In the genomic region with DNA sequence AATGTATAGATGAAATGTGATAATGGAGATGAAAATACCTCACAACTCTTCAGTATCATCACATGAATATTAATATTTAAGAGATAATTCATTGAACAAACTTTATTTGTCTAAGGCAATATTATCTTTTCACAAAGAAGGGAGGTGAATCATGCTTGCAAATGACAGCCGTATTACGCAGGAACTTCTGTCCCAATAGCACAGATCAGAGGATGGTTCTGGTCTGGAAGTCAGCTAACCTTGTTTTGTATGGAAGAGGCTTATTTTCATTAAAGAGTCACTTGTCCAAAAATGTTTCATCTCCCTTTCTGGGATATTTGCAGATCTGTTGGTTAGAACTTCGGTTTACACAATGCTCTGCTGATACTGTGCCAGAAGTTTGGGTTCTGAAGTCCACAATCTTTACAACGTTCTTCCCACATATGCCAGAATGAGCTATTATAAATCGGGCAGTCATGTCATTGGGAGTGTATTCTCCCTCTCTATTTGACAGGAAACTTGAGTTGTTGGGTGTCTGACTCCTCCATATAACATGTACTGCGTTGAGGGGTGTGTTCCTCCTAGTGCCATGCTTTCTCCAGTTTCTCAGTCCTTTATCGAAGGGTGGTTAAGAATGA, we compare ENCODE assay signal across 24 cellular contexts. TPM values are rescaled to one million over a fixed set of nuclear protein-coding genes. Genes with fewer than 3 reads are reported as not detected.
DNase-seq lines count a peak whose midpoint lies in the region; ATAC-seq and TF ChIP-seq lines count a peak whose summit lies in the region.
"Had no signal": no experiment of that assay in that cellular context is flagged by ENCODE, and none has a peak within 500 bp of the region (broad histone marks: within the 10 kb centered on the region; RNA-seq: fewer than 3 reads in every experiment).

No MANE protein-coding gene starts in this region.

- CTCF ChIA-PET in CD8-positive, alpha-beta T cell (lab: Charles Lee): interaction anchor here (1.0 kb wide), 1 partner anchor 16 kb away, joined by 7 read pairs; no protein-coding TSS in a partner anchor

- peaks cover 33% of the 10 kb centered on the region for H3K4me1 ChIP-seq in CD8-positive, alpha-beta T cell (ENCODE audit: insufficient read depth, low read length)
- H3K4me1 ChIP-seq in trophoblast cell (ENCODE audit: control insufficient read depth in 1 of 2, insufficient read depth in 2 of 2, low read length in 2 of 2): no peaks in the 10 kb centered on the region

- H2BK5ac ChIP-seq in trophoblast cell (ENCODE audit: low read depth, low read length, poor library complexity): no peak overlapping the region

- H3K4ac ChIP-seq in trophoblast cell (ENCODE audit: low read depth, low read length): peak overlapping the region; percentile 39

- H4K91ac ChIP-seq in trophoblast cell (ENCODE audit: low read depth, low read length): no peak overlapping the region

- no peak overlapping the region for H2AK5ac ChIP-seq in trophoblast cell (ENCODE audit: low read length)

- no CpG with 5 or more reads among the region's 7 CpGs for WGBS in trophoblast cell (ENCODE audit: extremely low coverage, insufficient coverage, insufficient read length)

- no peak overlapping the region for H4K12ac ChIP-seq in trophoblast cell (ENCODE audit: low read depth, low read length)

- no peak overlapping the region for H3K23ac ChIP-seq in trophoblast cell (ENCODE audit: low read length)

- H2BK12ac ChIP-seq in trophoblast cell (ENCODE audit: low read length): no peak overlapping the region

- no peaks in the 10 kb centered on the region for H3K9me3 Mint-ChIP-seq in CD8-positive, alpha-beta T cell
- H3K9me3 Mint-ChIP-seq in activated naive CD8-positive, alpha-beta T cell (ENCODE audit: low read depth): no peaks in the 10 kb centered on the region

- H2BK120ac ChIP-seq in trophoblast cell (ENCODE audit: insufficient read depth, low read length, poor library complexity): no peak overlapping the region

- no peak overlapping the region for H3K4me3 ChIP-seq in CD8-positive, alpha-beta T cell (ENCODE audit: low read depth, low read length)
- H3K4me3 ChIP-seq in trophoblast cell (ENCODE audit: low read depth, low read length): no peak overlapping the region
- H3K4me3 ChIP-seq: ascending aorta, K562, PC-9, psoas muscle, SK-N-MC, thoracic aorta had no signal

- peaks cover 8% of the 10 kb centered on the region for H3K79me2 ChIP-seq in trophoblast cell (ENCODE audit: control insufficient read depth, insufficient read depth, low read length, poor library complexity)

- peaks cover 9% of the 10 kb centered on the region for H3K36me3 ChIP-seq in CD8-positive, alpha-beta T cell (ENCODE audit: insufficient read depth, low read length)
- H3K36me3 ChIP-seq in trophoblast cell (ENCODE audit: control insufficient read depth in 1 of 2, insufficient read depth in 2 of 2, low read length in 2 of 2): peaks cover 11 to 17% of the 10 kb centered on the region in 2 experiments

- no peaks in the 10 kb centered on the region for H3K27me3 Mint-ChIP-seq in CD8-positive, alpha-beta T cell (ENCODE audit: low read depth)
- H3K27me3 Mint-ChIP-seq in activated naive CD8-positive, alpha-beta T cell: no peaks in the 10 kb centered on the region

- H3K27ac ChIP-seq in CD8-positive, alpha-beta T cell (ENCODE audit: low read depth, low read length): no peak overlapping the region
- no peak overlapping the region for H3K27ac ChIP-seq in trophoblast cell (ENCODE audit: low read depth, low read length)
- H3K27ac ChIP-seq: ascending aorta, PC-9, psoas muscle, SK-N-MC, thoracic aorta had no signal

- H2AFZ ChIP-seq in trophoblast cell (ENCODE audit: insufficient read depth, low read length, poor library complexity): no peak overlapping the region
- H2AFZ ChIP-seq: PC-9 had no signal

- H3K79me1 ChIP-seq in trophoblast cell (ENCODE audit: low read length): no peaks in the 10 kb centered on the region

- no peak for DNase-seq in CD8-positive, alpha-beta T cell
- DNase-seq in fibroblast of peridontal ligament (ENCODE audit: extremely low read depth) (peak; percentile 50), trophoblast cell (no peak), medulla oblongata (ENCODE audit: extremely low spot score) (no peak), DMS79 (lab: John Stamatoyannopoulos, UW) (no peak)
- no peak for DNase-seq in stimulated activated CD4-positive, alpha-beta T cell treated with anti-CD3 and anti-CD28 coated beads, Interleukin-2, amount 100 ng/mL, for 48 hours
- DNase-seq: activated CD8-positive, alpha-beta memory T cell treated with anti-CD3 and anti-CD28 coated beads, Interleukin-2, amount 50 U/mL, for 48 hours; activated gamma-delta T cell; Caco-2; hippocampal formation; NCI-H187; NCI-H226; NCI-H82; PC-9; psoas muscle; T-helper 9 cell had no signal

- H3K4me1 Mint-ChIP-seq in CD8-positive, alpha-beta T cell (ENCODE audit: low read depth): peaks cover 69% of the 10 kb centered on the region
- H3K4me1 Mint-ChIP-seq in activated naive CD8-positive, alpha-beta T cell (ENCODE audit: low read depth): peaks cover 62% of the 10 kb centered on the region

- ATAC-seq in CD8-positive, alpha-beta T cell: no peak
- ATAC-seq in HG02798 (IDR thresholded peaks at IDR 0.05; ENCODE audit: poor library complexity, unreplicated experiment): no peak
- ATAC-seq: K562 had no signal

- H3K9ac ChIP-seq in trophoblast cell (ENCODE audit: low read length): no peak overlapping the region

- no peak overlapping the region for H3K18ac ChIP-seq in trophoblast cell (ENCODE audit: low read length)

- H3K27ac Mint-ChIP-seq in CD8-positive, alpha-beta T cell: peak overlapping the region; percentile 47
- peak overlapping the region; percentile 25 for H3K27ac Mint-ChIP-seq in activated naive CD8-positive, alpha-beta T cell

- no peak overlapping the region for H3K4me2 ChIP-seq in trophoblast cell (ENCODE audit: low read length)
- H3K4me2 ChIP-seq: PC-9 had no signal

- H3K9me3 ChIP-seq in CD8-positive, alpha-beta T cell (ENCODE audit: low read length): no peaks in the 10 kb centered on the region
- H3K9me3 ChIP-seq in trophoblast cell (ENCODE audit: insufficient read depth, low read depth, low read length): no peaks in the 10 kb centered on the region
- H3K9me3 ChIP-seq: ascending aorta, Caco-2, psoas muscle, thoracic aorta had no signal

- H3K36me3 Mint-ChIP-seq in CD8-positive, alpha-beta T cell: peaks cover 42% of the 10 kb centered on the region
- H3K36me3 Mint-ChIP-seq in activated naive CD8-positive, alpha-beta T cell: peaks cover 5% of the 10 kb centered on the region

- POLR2A ChIA-PET in CD8-positive, alpha-beta T cell (lab: Charles Lee): interaction anchor here (1.4 kb wide), 1 partner anchor 21 kb away, joined by 3 read pairs; no protein-coding TSS in a partner anchor

- intact Hi-C loops in CD8-positive, alpha-beta T cell (cut with DNase I, micrococcal nuclease): no loop called here

- no peak overlapping the region for H4K8ac ChIP-seq in trophoblast cell (ENCODE audit: low read depth, low read length)

- no peak for TF ChIP-seq CTCF in CD8-positive, alpha-beta T cell (IDR thresholded peaks at IDR 0.05)

- no peaks in the 10 kb centered on the region for H3K27me3 ChIP-seq in CD8-positive, alpha-beta T cell (ENCODE audit: insufficient read depth, low read length)
- H3K27me3 ChIP-seq in trophoblast cell (ENCODE audit: insufficient read depth, low read length): no peaks in the 10 kb centered on the region
- H3K27me3 ChIP-seq: ascending aorta had no signal

- H3K4me3 Mint-ChIP-seq in CD8-positive, alpha-beta T cell: no peak overlapping the region
- H3K4me3 Mint-ChIP-seq in activated naive CD8-positive, alpha-beta T cell: no peak overlapping the region

- no peak overlapping the region for H3K14ac ChIP-seq in trophoblast cell (ENCODE audit: low read length)

RNA-seq across cellular contexts. Expression of a gene that starts 29.8 kb away (rescaled TPM):
- 10 to 100 TPM; 70.0 to 80.7 TPM for total RNA-seq in CD8-positive, alpha-beta T cell
- polyA plus RNA-seq in trophoblast cell (2013): 88.5 and 92.7 TPM in 2 replicates

RNA-seq across cellular contexts. Expression of a gene that starts 37.5 kb away (rescaled TPM):
- 10 to 100 TPM; 19.4 to 22.8 TPM for total RNA-seq in CD8-positive, alpha-beta T cell
- polyA plus RNA-seq in trophoblast cell (2013): 21.2 and 21.7 TPM in 2 replicates

RNA-seq across cellular contexts. Expression of a gene that starts 54.4 kb away (rescaled TPM):
- total RNA-seq in CD8-positive, alpha-beta T cell: not detected
- polyA plus RNA-seq in trophoblast cell (2013): 0.05 and 0.17 TPM in 2 replicates
- total RNA-seq: ascending aorta, Caco-2, cerebellum, PC-9, thoracic aorta had no signal
- polyA plus RNA-seq: K562, keratinocyte had no signal
